Comparison of ENCODE assay signal across 21 cellular contexts in genomic region chr15:33535135-33535534, GRCh38.
"Had no signal": no experiment of that assay in that cellular context is flagged by ENCODE, and none has a peak within 500 bp of the region (broad histone marks: within the 10 kb centered on the region; RNA-seq: fewer than 3 reads in every experiment).

No MANE protein-coding gene starts in this region.

- H3K27me3 ChIP-seq: esophagus squamous epithelium, heart left ventricle, right lobe of liver, suprapubic skin, thyroid gland, upper lobe of left lung, vagina had no signal

- DNase-seq: effector memory CD8-positive, alpha-beta T cell; esophagus squamous epithelium; foreskin keratinocyte; heart left ventricle; hippocampal formation; kidney glomerular epithelial cell; mesendoderm; naive B cell; nephron progenitor cell; retina; right lobe of liver; stimulated activated CD4-positive, alpha-beta T cell treated with anti-CD3 and anti-CD28 coated beads, Interleukin-4, amount 100 ng/mL, for 1 hour; stimulated activated CD8-positive, alpha-beta memory T cell treated with anti-CD3 and anti-CD28 coated beads, Interleukin-4, amount 100 ng/mL, for 48 hours; stimulated activated naive CD8-positive, alpha-beta T cell treated with anti-CD3 and anti-CD28 coated beads, Interleukin-15, Interleukin-2, amounts not matched to agents 100 U/mL and 50 U/mL, for 24 hours; thyroid gland; upper lobe of left lung had no signal

- H3K27ac ChIP-seq: esophagus squamous epithelium, foreskin keratinocyte, heart left ventricle, parathyroid adenoma, prostate gland, right lobe of liver, suprapubic skin, thyroid gland, upper lobe of left lung, vagina had no signal

- H3K36me3 ChIP-seq: esophagus squamous epithelium, heart left ventricle, prostate gland, right lobe of liver, suprapubic skin, thyroid gland, upper lobe of left lung, vagina had no signal

- H3K4me1 ChIP-seq: esophagus squamous epithelium, foreskin keratinocyte, heart left ventricle, parathyroid adenoma, prostate gland, right lobe of liver, suprapubic skin, thyroid gland, upper lobe of left lung, vagina had no signal

- ATAC-seq: effector memory CD8-positive, alpha-beta T cell; foreskin keratinocyte; heart left ventricle; right lobe of liver; stimulated activated effector memory CD8-positive, alpha-beta T cell treated with anti-CD3 and anti-CD28 coated beads, Interleukin-12 subunit alpha, Interleukin-12 subunit beta, amount 100 ng/mL, for 72 hours; stimulated activated naive CD8-positive, alpha-beta T cell treated with anti-CD3 and anti-CD28 coated beads, Interleukin-15, Interleukin-2, amounts not matched to agents 100 U/mL and 50 U/mL, for 24 hours had no signal

- H3K4me3 ChIP-seq: esophagus squamous epithelium, heart left ventricle, prostate gland, right lobe of liver, suprapubic skin, thyroid gland, upper lobe of left lung, vagina had no signal

- H3K9me3 ChIP-seq: esophagus squamous epithelium, heart left ventricle, prostate gland, right lobe of liver, suprapubic skin, thyroid gland, upper lobe of left lung, vagina had no signal
